ENCODE assay signal across 10 cellular contexts in genomic region chr3:146747928-146748327, GRCh38.
DNase-seq lines count a peak whose midpoint lies in the region; ATAC-seq, FAIRE-seq and TF ChIP-seq lines count a peak whose summit lies in the region.
"Had no signal": no experiment of that assay in that cellular context is flagged by ENCODE, and none has a peak within 500 bp of the region (broad histone marks: within the 10 kb centered on the region; RNA-seq: fewer than 3 reads in every experiment).

No MANE protein-coding gene starts in this region.

- in situ Hi-C loops in brain microvascular endothelial cell (cut with HindIII; ENCODE audit: low pct_ligation_motif_present, low sequenced_read_pairs): no loop called here

- peaks cover 8% of the 10 kb centered on the region for H3K9me3 Mint-ChIP-seq in stimulated activated memory B cell treated with anti-CD40 and anti-IgM and Interleukin-4, amounts not matched to agents 10 μg/mL and 1 μg/mL and 100 μg/mL, for 72 hours

- no peak for ATAC-seq in stimulated activated memory B cell treated with anti-CD40 and anti-IgM and Interleukin-4, amounts not matched to agents 10 μg/mL and 1 μg/mL and 100 μg/mL, for 72 hours

- TF ChIP-seq CTCF in C4-2B (conservative IDR thresholded peaks at IDR 0.05): peak; percentile 25
- TF ChIP-seq CTCF in brain microvascular endothelial cell (IDR thresholded peaks at IDR 0.05; ENCODE audit: low read depth, low read length, missing control alignments): peak; percentile 54
- TF ChIP-seq CTCF in prostate gland (IDR thresholded peaks at IDR 0.05): peak in 1 of 4 experiments; percentile 4

- no peak for TF ChIP-seq POLR2A in prostate gland (IDR thresholded peaks at IDR 0.05)

- H3K27me3 Mint-ChIP-seq in stimulated activated memory B cell treated with anti-CD40 and anti-IgM and Interleukin-4, amounts not matched to agents 10 μg/mL and 1 μg/mL and 100 μg/mL, for 72 hours: no peaks in the 10 kb centered on the region

- H3K4me1 ChIP-seq in prostate gland (replicated peaks): no peaks in the 10 kb centered on the region

- no peak overlapping the region for H3K27ac Mint-ChIP-seq in stimulated activated memory B cell treated with anti-CD40 and anti-IgM and Interleukin-4, amounts not matched to agents 10 μg/mL and 1 μg/mL and 100 μg/mL, for 72 hours

- intact Hi-C loops in prostate gland (cut with DNase I): loop anchor here (10.0 kb wide), 1 partner anchor 447 kb away; no protein-coding TSS in a partner anchor

- no peaks in the 10 kb centered on the region for H3K4me1 Mint-ChIP-seq in stimulated activated memory B cell treated with anti-CD40 and anti-IgM and Interleukin-4, amounts not matched to agents 10 μg/mL and 1 μg/mL and 100 μg/mL, for 72 hours

- H3K36me3 Mint-ChIP-seq in stimulated activated memory B cell treated with anti-CD40 and anti-IgM and Interleukin-4, amounts not matched to agents 10 μg/mL and 1 μg/mL and 100 μg/mL, for 72 hours: no peaks in the 10 kb centered on the region

- H3K36me3 ChIP-seq in brain microvascular endothelial cell (replicated peaks) (no peaks in the 10 kb centered on the region), prostate gland (no peaks in the 10 kb centered on the region)

- no peak overlapping the region for H3K27ac ChIP-seq in C4-2B
- peak overlapping the region; percentile 40 for H3K27ac ChIP-seq in brain microvascular endothelial cell
- H3K27ac ChIP-seq in prostate gland: no peak overlapping the region

- DNase-seq in HTR-8/SVneo (ENCODE audit: insufficient read length, low spot score): peak; percentile 3
- peak; percentile 53 for DNase-seq in brain microvascular endothelial cell
- peak; percentile 76 for DNase-seq in myocyte (ENCODE audit: low read depth)
- DNase-seq in activated CD8-positive, alpha-beta memory T cell treated with anti-CD3 and anti-CD28 coated beads, Interleukin-2, amount 50 U/mL, for 4 hours: no peak
- DNase-seq in activated gamma-delta T cell treated with Interleukin-2 at 50 U/mL for 16 hours: no peak
- DNase-seq in prostate gland (ENCODE audit: low spot score): no peak
- DNase-seq: amniotic stem cell had no signal

- no peaks in the 10 kb centered on the region for H3K9me3 ChIP-seq in prostate gland

- H3K4me3 ChIP-seq in brain microvascular endothelial cell (ENCODE audit: low read depth, low read length) (no peak overlapping the region), prostate gland (no peak overlapping the region)

- no peak overlapping the region for H3K4me3 Mint-ChIP-seq in stimulated activated memory B cell treated with anti-CD40 and anti-IgM and Interleukin-4, amounts not matched to agents 10 μg/mL and 1 μg/mL and 100 μg/mL, for 72 hours

- WGBS in prostate gland: 29% methylated on average over 4 of the region's 4 CpGs

- H3K27me3 ChIP-seq in brain microvascular endothelial cell (replicated peaks): no peaks in the 10 kb centered on the region
- no peaks in the 10 kb centered on the region for H3K27me3 ChIP-seq in prostate gland (replicated peaks; ENCODE audit: insufficient read depth)

- FAIRE-seq in HTR-8/SVneo (lab: Jason Lieb, UNC): no peak
- FAIRE-seq: GM12892 had no signal

Comparison
In these comparisons a context has a peak if more than half of its experiments do, and no peak if none do; other contexts are left out.
1. DNase-seq: peak in HTR-8/SVneo (single experiment), brain microvascular endothelial cell (single experiment) and myocyte (single experiment); none in activated CD8-positive, alpha-beta memory T cell treated with anti-CD3 and anti-CD28 coated beads, Interleukin-2, amount 50 U/mL, for 4 hours (single experiment), activated gamma-delta T cell treated with Interleukin-2 at 50 U/mL for 16 hours (single experiment) and prostate gland (single experiment).